ENCODE assay signal across 7 cellular contexts in the genomic region with DNA sequence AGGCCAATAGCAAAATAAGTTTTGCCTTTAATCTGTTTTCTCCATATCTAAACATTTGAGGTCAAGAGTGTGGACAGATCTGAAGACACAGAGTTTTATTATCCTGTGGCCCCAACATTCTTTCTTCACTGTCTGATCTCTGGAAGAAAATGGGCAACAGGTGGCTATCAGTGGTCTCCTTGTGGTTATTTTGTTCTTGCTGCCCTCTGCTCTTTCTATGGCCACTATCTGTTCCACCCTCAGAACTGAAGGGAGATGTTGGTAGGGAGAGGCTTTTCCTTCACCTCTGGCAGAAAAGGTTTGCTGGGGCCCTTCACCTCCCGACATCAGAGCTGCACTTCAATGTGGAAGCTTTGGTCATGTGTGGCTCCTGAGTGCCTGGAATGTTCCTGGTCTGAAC. TPM values are rescaled to one million over a fixed set of nuclear protein-coding genes. Genes with fewer than 3 reads are reported as not detected.
DNase-seq lines count a peak whose midpoint lies in the region; ATAC-seq and TF ChIP-seq lines count a peak whose summit lies in the region.
"Not testable (repeated sequence)": the region's sequence is repeated elsewhere in the genome, so short reads cannot be mapped to it uniquely, and the experiment has no call there.

No MANE protein-coding gene starts in this region.

- not testable (repeated sequence) for H2BK120ac ChIP-seq in mesenchymal stem cell (ENCODE audit: low read depth, low read length)

- BruUV-seq in mammary epithelial cell (replicated peaks; lab: Mats Ljungman, UMichigan): not testable (repeated sequence)

- H3K4me1 Mint-ChIP-seq in activated CD8-positive, alpha-beta T cell treated with anti-CD3 and anti-CD28 coated beads for 36 hours (ENCODE audit: low read depth): peaks cover 29% of the 10 kb centered on the region

- H3K4me2 ChIP-seq in DND-41 (ENCODE audit: insufficient read depth, low read length) (peak overlapping the region; percentile 69; the same call in 1 of the 2 replicates), Loucy (ENCODE audit: low read depth, low read length, poor library complexity, severe bottlenecking) (peak overlapping the region; percentile 90)
- not testable (repeated sequence) for H3K4me2 ChIP-seq in SU-DHL-6 (ENCODE audit: low read depth, low read length, poor library complexity, severe bottlenecking); mammary epithelial cell (ENCODE audit: insufficient read depth, low read depth, low read length); mesenchymal stem cell (ENCODE audit: low read length, poor library complexity, severe bottlenecking); parathyroid adenoma (ENCODE audit: low read length)

- not testable (repeated sequence) for H4K91ac ChIP-seq in mesenchymal stem cell (ENCODE audit: low read length)

- H3K9ac ChIP-seq in DND-41 (ENCODE audit: low read depth, low read length) (peak overlapping the region; percentile 90; the same call in 1 of the 2 replicates), Loucy (ENCODE audit: low read depth, low read length, poor library complexity, severe bottlenecking) (peak overlapping the region; percentile 93), mesenchymal stem cell (ENCODE audit: low read length) (peak overlapping the region; percentile 98)
- H3K9ac ChIP-seq in SU-DHL-6 (ENCODE audit: low read length); mammary epithelial cell (ENCODE audit: insufficient read depth, low read length); parathyroid adenoma: not testable (repeated sequence)

- in situ Hi-C loops in mammary epithelial cell (cut with MboI; ENCODE audit: low sequenced_read_pairs in 2 of 2): not testable (repeated sequence)

- not testable (repeated sequence) for ATAC-seq in DND-41 (ENCODE audit: insufficient read depth, low read depth); activated CD8-positive, alpha-beta T cell treated with anti-CD3 and anti-CD28 coated beads for 36 hours

- H2AFZ ChIP-seq in DND-41 (ENCODE audit: low read depth, low read length): peak overlapping the region; percentile 62
- peak overlapping the region; percentile 38; the same call in 1 of the 2 replicates for H2AFZ ChIP-seq in Loucy (ENCODE audit: low read length)
- peak overlapping the region; percentile 24 for H2AFZ ChIP-seq in SU-DHL-6 (ENCODE audit: low read depth, low read length, severe bottlenecking)
- H2AFZ ChIP-seq in mammary epithelial cell (ENCODE audit: low read depth, low read length): peak overlapping the region; percentile 37
- peak overlapping the region; percentile 29 for H2AFZ ChIP-seq in mesenchymal stem cell (ENCODE audit: low read depth, low read length)
- peak overlapping the region; percentile 21 for H2AFZ ChIP-seq in parathyroid adenoma

- POLR2A ChIA-PET in activated CD8-positive, alpha-beta T cell treated with anti-CD3 and anti-CD28 coated beads for 36 hours (lab: Charles Lee): not testable (repeated sequence)

- H3K18ac ChIP-seq in mesenchymal stem cell (ENCODE audit: low read depth in 1 of 2, low read length in 2 of 2): not testable (repeated sequence)

- H3K4me1 ChIP-seq in DND-41 (ENCODE audit: insufficient read depth, low read length): peaks cover 21% of the 10 kb centered on the region
- H3K4me1 ChIP-seq in Loucy (ENCODE audit: insufficient read depth, low read length, poor library complexity, severe bottlenecking): peaks cover 20% of the 10 kb centered on the region
- H3K4me1 ChIP-seq in mammary epithelial cell (ENCODE audit: insufficient read depth, low read length): peaks cover 12% of the 10 kb centered on the region
- H3K4me1 ChIP-seq in mesenchymal stem cell (ENCODE audit: control insufficient read depth, insufficient read depth, low read depth, low read length); parathyroid adenoma: not testable (repeated sequence)

- not testable (repeated sequence) for H3K9me3 Mint-ChIP-seq in activated CD8-positive, alpha-beta T cell treated with anti-CD3 and anti-CD28 coated beads for 36 hours

- dilution Hi-C loops in mammary epithelial cell (cut with HindIII; ENCODE audit: low sequenced_read_pairs): not testable (repeated sequence)

- not testable (repeated sequence) for H3K4ac ChIP-seq in mesenchymal stem cell (ENCODE audit: low read depth in 1 of 2, low read length in 2 of 2)

- not testable (repeated sequence) for H3K79me1 ChIP-seq in mesenchymal stem cell (replicated peaks; ENCODE audit: low read length, poor library complexity, severe bottlenecking)

- H2BK5ac ChIP-seq in mesenchymal stem cell (ENCODE audit: low read depth, low read length, poor library complexity, severe bottlenecking): not testable (repeated sequence)

- peaks cover 28% of the 10 kb centered on the region for H3K36me3 Mint-ChIP-seq in activated CD8-positive, alpha-beta T cell treated with anti-CD3 and anti-CD28 coated beads for 36 hours (ENCODE audit: low read depth)

- CTCF ChIA-PET in activated CD8-positive, alpha-beta T cell treated with anti-CD3 and anti-CD28 coated beads for 36 hours (lab: Charles Lee): interaction anchor here (1.2 kb wide), 1 partner anchor 57 kb away, joined by 3 read pairs; no protein-coding TSS in a partner anchor
- CTCF ChIA-PET in mammary epithelial cell (lab: Charles Lee; ENCODE audit: low non-redundant PET): not testable (repeated sequence)

- H3F3A ChIP-seq in Loucy (ENCODE audit: low read depth); SU-DHL-6 (ENCODE audit: insufficient read depth): not testable (repeated sequence)

- H3K4me3 Mint-ChIP-seq in activated CD8-positive, alpha-beta T cell treated with anti-CD3 and anti-CD28 coated beads for 36 hours: not testable (repeated sequence)

- H3K36me3 ChIP-seq in DND-41 (ENCODE audit: insufficient read depth, low read length) (peaks cover 32% of the 10 kb centered on the region), SU-DHL-6 (ENCODE audit: low read length) (peaks cover 30% of the 10 kb centered on the region), mesenchymal stem cell (ENCODE audit: control insufficient read depth in 1 of 2, insufficient read depth in 2 of 2, low read depth in 1 of 2, low read length in 2 of 2) (peaks cover 8 to 25% of the 10 kb centered on the region in 2 experiments)
- not testable (repeated sequence) for H3K36me3 ChIP-seq in Loucy (ENCODE audit: insufficient read depth, low read length); mammary epithelial cell (ENCODE audit: insufficient read depth, low read length); parathyroid adenoma (ENCODE audit: control insufficient read depth, insufficient read depth, low read length)

- H3K14ac ChIP-seq in mesenchymal stem cell (ENCODE audit: low read length in 2 of 2): not testable (repeated sequence)

- H3K27ac ChIP-seq in DND-41 (ENCODE audit: low read length); SU-DHL-6 (ENCODE audit: low read depth, low read length); mammary epithelial cell (ENCODE audit: insufficient read depth, low read depth, low read length); mesenchymal stem cell (ENCODE audit: low read length, poor library complexity, severe bottlenecking); parathyroid adenoma: not testable (repeated sequence)

- H3K27ac Mint-ChIP-seq in activated CD8-positive, alpha-beta T cell treated with anti-CD3 and anti-CD28 coated beads for 36 hours: peak overlapping the region; percentile 11

- DNase-seq in DND-41; activated CD8-positive, alpha-beta T cell treated with anti-CD3 and anti-CD28 coated beads for 36 hours; mammary epithelial cell; mesenchymal stem cell: not testable (repeated sequence)

- peaks cover 39% of the 10 kb centered on the region for H3K79me2 ChIP-seq in DND-41 (ENCODE audit: insufficient read depth, low read length)
- peaks cover 29% of the 10 kb centered on the region for H3K79me2 ChIP-seq in Loucy (ENCODE audit: insufficient read depth, low read length)
- H3K79me2 ChIP-seq in SU-DHL-6 (ENCODE audit: insufficient read depth, low read length): peaks cover 27% of the 10 kb centered on the region
- peaks cover 24% of the 10 kb centered on the region for H3K79me2 ChIP-seq in mammary epithelial cell (ENCODE audit: insufficient read depth, low read length)
- not testable (repeated sequence) for H3K79me2 ChIP-seq in parathyroid adenoma

- peak overlapping the region; percentile 69 for H4K8ac ChIP-seq in mesenchymal stem cell (ENCODE audit: low read length)

- not testable (repeated sequence) for H3K4me3 ChIP-seq in DND-41 (ENCODE audit: low read depth in 1 of 2, low read length in 2 of 2); Loucy (ENCODE audit: low read length, poor library complexity, severe bottlenecking); SU-DHL-6 (ENCODE audit: insufficient read depth, low read length, poor library complexity, severe bottlenecking); mammary epithelial cell (replicated peaks in 1 of 3; ENCODE audit: insufficient read depth in 1 of 3, low read depth in 2 of 3, low read length in 3 of 3); mesenchymal stem cell (ENCODE audit: insufficient read depth in 1 of 2, low read depth in 1 of 2, low read length in 2 of 2); parathyroid adenoma (ENCODE audit: low read depth, low read length)

- H3K9me3 ChIP-seq in DND-41 (ENCODE audit: insufficient read depth, low read length, severe bottlenecking) (peaks cover 26% of the 10 kb centered on the region), SU-DHL-6 (ENCODE audit: insufficient read depth, low read length) (peaks cover 10% of the 10 kb centered on the region; the same call in 1 of the 2 replicates)
- H3K9me3 ChIP-seq in Loucy (ENCODE audit: insufficient read depth, low read depth, low read length); mammary epithelial cell (replicated peaks; ENCODE audit: insufficient read depth, low read length); mesenchymal stem cell (ENCODE audit: control insufficient read depth, low read length); parathyroid adenoma (ENCODE audit: control insufficient read depth, low read length): not testable (repeated sequence)

- not testable (repeated sequence) for H2AK5ac ChIP-seq in mesenchymal stem cell (ENCODE audit: low read length, severe bottlenecking)

- not testable (repeated sequence) for H3K27me3 ChIP-seq in DND-41 (ENCODE audit: insufficient read depth, low read length, poor library complexity); Loucy (ENCODE audit: insufficient read depth, low read length, poor library complexity, severe bottlenecking); SU-DHL-6 (ENCODE audit: low read length); mammary epithelial cell (ENCODE audit: insufficient read depth, low read length); mesenchymal stem cell (ENCODE audit: control insufficient read depth in 1 of 2, insufficient read depth in 1 of 2, low read length in 2 of 2); parathyroid adenoma (ENCODE audit: control insufficient read depth, insufficient read depth, low read length)

- intact Hi-C loops in activated CD8-positive, alpha-beta T cell treated with anti-CD3 and anti-CD28 coated beads for 36 hours (cut with micrococcal nuclease): loop anchor here (10.0 kb wide), 1 partner anchor 116 kb away; a partner anchor contains a TSS
- intact Hi-C loops in mammary epithelial cell (cut with micrococcal nuclease): loop anchor here (5.0 to 10.0 kb wide), 3 partner anchors 44 to 716 kb away; a partner anchor contains a TSS

- H3K23ac ChIP-seq in mesenchymal stem cell (ENCODE audit: low read length in 2 of 2): not testable (repeated sequence)

- not testable (repeated sequence) for H3K27me3 Mint-ChIP-seq in activated CD8-positive, alpha-beta T cell treated with anti-CD3 and anti-CD28 coated beads for 36 hours

- H2BK12ac ChIP-seq in mesenchymal stem cell (ENCODE audit: low read length in 2 of 2): not testable (repeated sequence)

- H4K20me1 ChIP-seq in DND-41 (ENCODE audit: insufficient read depth, low read length); SU-DHL-6 (ENCODE audit: low read depth, low read length); mammary epithelial cell (ENCODE audit: insufficient read depth, low read length): not testable (repeated sequence)
- peaks cover 21% of the 10 kb centered on the region for H4K20me1 ChIP-seq in Loucy (ENCODE audit: insufficient read depth, low read length, poor library complexity, severe bottlenecking)

- H2BK15ac ChIP-seq in mesenchymal stem cell (ENCODE audit: low read depth, poor library complexity, severe bottlenecking): not testable (repeated sequence)

- WGBS in mammary epithelial cell (ENCODE audit: low coverage, missing lambda C conversion rate): 86% methylated on average over 1 of the region's 1 CpG
- 100% methylated on average over 1 of the region's 1 CpG for WGBS in mesenchymal stem cell

- not testable (repeated sequence) for TF ChIP-seq CTCF in DND-41 (IDR thresholded peaks at IDR 0.05; ENCODE audit: borderline replicate concordance, extremely low read depth, low read length, poor library complexity, severe bottlenecking); Loucy (conservative IDR thresholded peaks at IDR 0.05; ENCODE audit: low read length); SU-DHL-6 (IDR thresholded peaks at IDR 0.05; ENCODE audit: insufficient read depth, low read length, poor library complexity, severe bottlenecking); activated CD8-positive, alpha-beta T cell treated with anti-CD3 and anti-CD28 coated beads for 36 hours (IDR thresholded peaks at IDR 0.05); mammary epithelial cell (conservative IDR thresholded peaks at IDR 0.05 in 1 of 2, IDR thresholded peaks at IDR 0.05 in 1 of 2; ENCODE audit: extremely low read depth in 1 of 2, insufficient read depth in 1 of 2, low read depth in 1 of 2, low read length in 2 of 2); parathyroid adenoma (IDR thresholded peaks at IDR 0.05)

- not testable (repeated sequence) for H3K9me2 ChIP-seq in Loucy (replicated peaks; ENCODE audit: low read depth, low read length); SU-DHL-6 (replicated peaks; ENCODE audit: insufficient read depth, low read length)

RNA-seq across cellular contexts. Expression of a gene that starts 0.8 kb away (rescaled TPM):
- total RNA-seq in activated CD8-positive, alpha-beta T cell treated with anti-CD3 and anti-CD28 coated beads for 36 hours: 10 to 100 TPM; 16.8 to 18.7 TPM
- 10 to 100 TPM; 12.8 to 14.2 TPM for total RNA-seq in mammary epithelial cell
- polyA plus RNA-seq in mammary epithelial cell: 4.9 TPM
- 29.5 TPM for polyA minus RNA-seq in mammary epithelial cell
- polyA plus RNA-seq in mesenchymal stem cell (2013, experiment 1 of 2): 4.3 TPM
- polyA plus RNA-seq in mesenchymal stem cell (2013, experiment 2 of 2): 5.6 TPM

RNA-seq across cellular contexts. Expression of a gene that starts 59.0 kb away (rescaled TPM):
- 10 to 100 TPM; 11.6 to 11.8 TPM for total RNA-seq in activated CD8-positive, alpha-beta T cell treated with anti-CD3 and anti-CD28 coated beads for 36 hours
- 10 to 100 TPM in 1 of 2 donors, 1 to 10 TPM in 1; 8.9 to 15.7 TPM for total RNA-seq in mammary epithelial cell
- 4.5 TPM for polyA plus RNA-seq in mammary epithelial cell
- polyA minus RNA-seq in mammary epithelial cell: 7.5 TPM
- 8.3 TPM for polyA plus RNA-seq in mesenchymal stem cell (2013, experiment 1 of 2)
- polyA plus RNA-seq in mesenchymal stem cell (2013, experiment 2 of 2): 8.1 TPM
